ENCODE assay signal across 11 cellular contexts in the genomic region with DNA sequence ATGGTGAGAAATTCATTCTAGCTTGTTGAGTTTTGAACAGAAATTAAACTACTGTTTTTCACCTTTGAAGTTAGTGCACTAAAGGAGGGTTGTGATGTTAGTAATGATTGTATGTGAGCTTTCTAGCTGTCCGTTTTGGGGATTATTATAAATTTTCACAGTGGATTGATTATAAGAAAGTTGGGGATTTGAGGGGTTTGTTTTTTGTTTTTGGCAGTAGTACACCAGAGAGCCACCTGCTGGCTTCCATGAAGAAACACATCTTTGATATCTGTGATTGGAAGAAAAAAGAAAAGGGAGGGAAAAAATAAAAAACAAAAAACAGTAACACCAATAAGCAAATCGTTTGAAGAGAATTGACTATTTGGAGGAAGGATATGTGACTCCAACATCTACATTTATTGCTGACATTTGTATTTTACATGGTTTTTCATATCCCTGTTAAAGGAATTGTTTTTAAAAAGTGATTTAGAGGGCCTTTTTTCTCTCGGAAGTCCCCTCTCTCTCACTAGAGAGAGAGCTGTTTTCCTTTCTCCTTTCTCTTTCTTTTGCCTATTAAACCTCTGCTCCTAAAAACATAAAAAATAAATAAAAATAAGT.
DNase-seq lines count a peak whose midpoint lies in the region; ATAC-seq and TF ChIP-seq lines count a peak whose summit lies in the region.
"Had no signal": no experiment of that assay in that cellular context is flagged by ENCODE, and none has a peak within 500 bp of the region (broad histone marks: within the 10 kb centered on the region; RNA-seq: fewer than 3 reads in every experiment).

No MANE protein-coding gene starts in this region.

- peaks cover 3% of the 10 kb centered on the region for H3K9me3 Mint-ChIP-seq in nephron
- peaks cover 11 to 15% of the 10 kb centered on the region in 2 donors for H3K9me3 Mint-ChIP-seq in effector memory CD8-positive, alpha-beta T cell

- peaks cover 5% of the 10 kb centered on the region for H3K4me1 Mint-ChIP-seq in nephron
- peaks cover 0 to 2% of the 10 kb centered on the region in 2 donors for H3K4me1 Mint-ChIP-seq in effector memory CD8-positive, alpha-beta T cell (ENCODE audit: low read depth in 2 of 2)
- H3K4me1 Mint-ChIP-seq: naive B cell had no signal

- TF ChIP-seq CTCF in nephron (IDR thresholded peaks at IDR 0.05; ENCODE audit: unreplicated experiment in 3 of 3), result peak; percentile 63 to 66 (median 65)

- H3K4me3 Mint-ChIP-seq in nephron, result no peak overlapping the region
- H3K4me3 Mint-ChIP-seq in effector memory CD8-positive, alpha-beta T cell, result no peak overlapping the region
- H3K4me3 Mint-ChIP-seq: naive B cell had no signal

- H3K27ac Mint-ChIP-seq in nephron, result no peak overlapping the region
- no peak overlapping the region for H3K27ac Mint-ChIP-seq in effector memory CD8-positive, alpha-beta T cell
- H3K27ac Mint-ChIP-seq: naive B cell had no signal

- H3K36me3 Mint-ChIP-seq in nephron (ENCODE audit: low read depth), result no peaks in the 10 kb centered on the region
- H3K36me3 Mint-ChIP-seq in effector memory CD8-positive, alpha-beta T cell (ENCODE audit: insufficient read depth), result no peaks in the 10 kb centered on the region
- H3K36me3 Mint-ChIP-seq: naive B cell had no signal

- ATAC-seq in HG03439 (IDR thresholded peaks at IDR 0.05; ENCODE audit: unreplicated experiment), result no peak
- no peak for ATAC-seq in effector memory CD8-positive, alpha-beta T cell (replicated peaks)

- H3K27me3 Mint-ChIP-seq in nephron (ENCODE audit: low read depth), result no peaks in the 10 kb centered on the region
- no peaks in the 10 kb centered on the region for H3K27me3 Mint-ChIP-seq in effector memory CD8-positive, alpha-beta T cell
- H3K27me3 Mint-ChIP-seq: naive B cell had no signal

- DNase-seq in DMS114 treated with DMSO at 0.1 percent for 48 hours (lab: John Stamatoyannopoulos, UW; ENCODE audit: unreplicated experiment), result peak; percentile 2
- peak; percentile 45 for DNase-seq in LHCN-M2 (ENCODE audit: low read depth)
- DNase-seq in dermis blood vessel endothelial cell, result peak; percentile 38
- DNase-seq in HPDE6-E6E7 (ENCODE audit: extremely low spot score), result no peak
- DNase-seq in NCI-H2107 treated with DMSO at 0.1 percent for 48 hours (lab: John Stamatoyannopoulos, UW; ENCODE audit: unreplicated experiment), result no peak
- DNase-seq in effector memory CD8-positive, alpha-beta T cell, result no peak
- DNase-seq: activated CD4-positive, alpha-beta T cell treated with anti-CD3 and anti-CD28 coated beads, Interleukin-2, amount 50 U/mL, for 1 hour; naive B cell; NCI-H2107 had no signal

Comparison
In these comparisons a context has a peak if more than half of its experiments do, and no peak if none do; other contexts are left out.
1. DNase-seq: peak in DMS114 treated with DMSO at 0.1 percent for 48 hours (single experiment), LHCN-M2 (single experiment) and dermis blood vessel endothelial cell (single experiment); none in HPDE6-E6E7 (single experiment), NCI-H2107 treated with DMSO at 0.1 percent for 48 hours (single experiment) and effector memory CD8-positive, alpha-beta T cell (0 of 3).